In the genomic region with DNA sequence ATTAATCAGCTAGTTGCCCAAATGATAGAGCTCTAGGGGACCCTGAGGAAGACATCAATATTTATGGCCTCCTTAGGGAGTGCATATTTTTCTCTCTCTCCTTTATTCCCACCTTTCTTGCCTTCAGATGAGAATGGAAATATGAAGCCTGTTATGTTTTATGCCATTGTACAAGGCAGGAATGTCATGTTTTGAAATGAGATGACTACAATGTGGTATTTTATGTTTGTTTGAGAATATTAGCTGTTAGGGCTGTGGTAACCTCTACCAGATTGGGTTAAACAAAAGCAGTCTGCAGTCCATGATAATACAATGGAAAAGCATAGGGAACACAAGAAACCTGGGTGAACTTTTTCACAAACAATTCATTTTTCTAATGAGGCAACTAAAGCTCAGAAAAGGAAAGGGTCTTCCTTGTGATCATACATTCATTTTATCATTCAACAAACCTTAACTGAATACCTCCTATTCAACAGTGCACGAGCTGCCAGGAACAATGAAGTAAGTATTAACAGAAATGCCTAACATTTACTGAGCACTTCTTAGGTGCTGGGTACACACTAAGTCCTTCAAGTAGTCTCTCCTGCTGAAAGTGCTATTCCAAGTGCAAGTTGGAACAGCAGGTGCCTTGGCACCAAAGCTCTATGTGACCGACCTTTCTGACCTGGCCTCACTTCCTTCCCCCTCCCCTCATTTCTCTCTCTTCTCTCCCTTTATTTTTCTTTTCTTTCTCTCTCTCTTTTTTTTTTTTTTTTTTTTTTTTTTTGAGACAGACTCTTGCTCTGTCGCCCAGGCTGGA, we compare ENCODE assay signal across 22 cellular contexts.
"Had no signal": no experiment of that assay in that cellular context is flagged by ENCODE, and none has a peak within 500 bp of the region (broad histone marks: within the 10 kb centered on the region; RNA-seq: fewer than 3 reads in every experiment).

No MANE protein-coding gene starts in this region.

- DNase-seq: activated CD4-positive, alpha-beta T cell treated with anti-CD3 and anti-CD28 coated beads, Interleukin-2, amount 10 ng/mL, durations not matched to agents 7 days and 5 days; activated CD8-positive, alpha-beta T cell treated with anti-CD3 and anti-CD28 coated beads, Interleukin-2, amount 10 ng/mL, durations not matched to agents 7 days and 5 days; activated naive CD4-positive, alpha-beta T cell treated with anti-CD3 and anti-CD28 coated beads, Interleukin-2, amount 10 ng/mL, durations not matched to agents 7 days and 5 days; activated naive CD8-positive, alpha-beta T cell treated with anti-CD3 and anti-CD28 coated beads, Interleukin-2, amount 50 U/mL, for 24 hours; activated T-cell treated with anti-CD3 and anti-CD28 coated beads, Interleukin-2, amount 50 U/mL, for 24 hours; aorta; colonic mucosa; erythroblast; kidney; left ventricle myocardium superior; mesenchymal stem cell; mucosa of descending colon; naive B cell; ovary; psoas muscle; right lobe of liver; stimulated activated CD4-positive, alpha-beta T cell treated with anti-CD3 and anti-CD28 coated beads, Interleukin-4, amount 100 ng/mL, for 1 hour; stimulated activated naive CD8-positive, alpha-beta T cell treated with anti-CD3 and anti-CD28 coated beads, Interleukin-15, amount 100 ng/mL, for 72 hours; transverse colon had no signal

- H3K27ac ChIP-seq: colonic mucosa, ovary, psoas muscle, right lobe of liver, suprapubic skin, transverse colon had no signal

- H3K4me2 ChIP-seq: smooth muscle cell had no signal

- H3K4me3 ChIP-seq: colonic mucosa, mucosa of descending colon, ovary, psoas muscle, right lobe of liver, smooth muscle cell, suprapubic skin, transverse colon had no signal

- H3K36me3 ChIP-seq: colonic mucosa, ovary, right lobe of liver, suprapubic skin, transverse colon had no signal

- H3K9me3 ChIP-seq: colonic mucosa, mucosa of descending colon, ovary, psoas muscle, right lobe of liver, suprapubic skin, transverse colon had no signal

- H3K4me1 ChIP-seq: colonic mucosa, psoas muscle, right lobe of liver, suprapubic skin, transverse colon had no signal

- ATAC-seq: activated CD8-positive, alpha-beta T cell treated with anti-CD3 and anti-CD28 coated beads, Interleukin-2, amount 10 ng/mL, durations not matched to agents 7 days and 5 days; activated naive CD8-positive, alpha-beta T cell treated with anti-CD3 and anti-CD28 coated beads, Interleukin-2, amount 50 U/mL, for 24 hours; left ventricle myocardium superior; mucosa of descending colon; psoas muscle; right lobe of liver; stimulated activated naive CD8-positive, alpha-beta T cell treated with anti-CD3 and anti-CD28 coated beads, Interleukin-15, amount 100 ng/mL, for 72 hours; WTC11 had no signal

- H3K27me3 ChIP-seq: colonic mucosa, ovary, right lobe of liver, suprapubic skin, transverse colon had no signal
